ENCODE assay signal across 24 cellular contexts in genomic region chr9:84145780-84146179, GRCh38.
A peak's percentile ranks its signal among the peaks of the same experiment; 100 is the strongest.
DNase-seq lines count a peak whose midpoint lies in the region; ATAC-seq and TF ChIP-seq lines count a peak whose summit lies in the region.
"Had no signal": no experiment of that assay in that cellular context is flagged by ENCODE, and none has a peak within 500 bp of the region (broad histone marks: within the 10 kb centered on the region; RNA-seq: fewer than 3 reads in every experiment).

No MANE protein-coding gene starts in this region.

- intact Hi-C loops in left colon (cut with DNase I, micrococcal nuclease), result no loop called here
- intact Hi-C loops in mucosa of descending colon (cut with DNase I, micrococcal nuclease), result no loop called here

- H3K9me3 ChIP-seq in mucosa of descending colon, result no peaks in the 10 kb centered on the region
- H3K9me3 ChIP-seq: BE2C had no signal

- no peaks in the 10 kb centered on the region for H3K36me3 ChIP-seq in mucosa of descending colon (ENCODE audit: low read depth)
- H3K36me3 ChIP-seq: BE2C, BLaER1 had no signal

- peaks cover 8% of the 10 kb centered on the region for H3K4me1 ChIP-seq in mucosa of descending colon (ENCODE audit: low read depth)
- H3K4me1 ChIP-seq: BE2C had no signal

- H3K4me3 ChIP-seq in mucosa of descending colon, result no peak overlapping the region
- H3K4me3 ChIP-seq: BLaER1, GM12878 had no signal

- peak; percentile 68 for DNase-seq in dermis blood vessel endothelial cell
- DNase-seq in left colon, result no peak
- DNase-seq in mucosa of descending colon, result no peak
- DNase-seq in pulmonary artery endothelial cell (ENCODE audit: low read depth, low spot score), result peak; percentile 17
- DNase-seq in T-helper 1 cell, result no peak
- DNase-seq: 8988T; ACHN; BE2C; C1 segment of cervical spinal cord; CD4-positive, alpha-beta memory T cell; CD4-positive, CD25-positive, alpha-beta regulatory T cell; CD8-positive, alpha-beta memory T cell; COR-L47; DMS 273 treated with DMSO at 0.1 percent for 48 hours; DMS53; DMS79; DND-41; EL; GDM1 had no signal

- peak; percentile 62 for ATAC-seq in left colon
- peak; percentile 61 for ATAC-seq in mucosa of descending colon
- ATAC-seq in HG02763 (IDR thresholded peaks at IDR 0.05; ENCODE audit: unreplicated experiment), result no peak
- ATAC-seq in GM21447 (IDR thresholded peaks at IDR 0.05; ENCODE audit: unreplicated experiment), result no peak
- no peak for ATAC-seq in GM19328 (IDR thresholded peaks at IDR 0.05; ENCODE audit: unreplicated experiment)
- ATAC-seq: GM12878 had no signal

- no peak for TF ChIP-seq CTCF in mucosa of descending colon (IDR thresholded peaks at IDR 0.05)

Comparison
In these comparisons a context has a peak if more than half of its experiments do, and no peak if none do; other contexts are left out.
1. DNase-seq: peak in dermis blood vessel endothelial cell (single experiment) and pulmonary artery endothelial cell (single experiment); none in left colon (0 of 2), mucosa of descending colon (0 of 3) and T-helper 1 cell (0 of 5).
2. ATAC-seq: peak in left colon (single experiment) and mucosa of descending colon (single experiment); none in HG02763 (single experiment), GM21447 (single experiment) and GM19328 (single experiment).